Comparison of ENCODE assay signal across 8 cellular contexts in genomic region chr19:14475251-14476073, GRCh38. TPM values are rescaled to one million over a fixed set of nuclear protein-coding genes. Genes with fewer than 3 reads are reported as not detected.
DNase-seq lines count a peak whose midpoint lies in the region; FAIRE-seq and TF ChIP-seq lines count a peak whose summit lies in the region.

Gene PTGER1, minus strand, starts transcription at chr19:14475354. Its CDS starts 1,034 bp downstream, at chr19:14474320.

- H3K9ac ChIP-seq in neural progenitor cell: no peak within 1 kb of the TSS

- peaks cover 26% of the 10 kb centered on the region for H3K4me1 Mint-ChIP-seq in activated CD4-positive, alpha-beta T cell treated with anti-CD3 and anti-CD28 coated beads, Interleukin-2, amount 10 ng/mL, durations not matched to agents 24 days and 14 days
- H3K4me1 Mint-ChIP-seq in neural progenitor cell: peaks cover 19% of the 10 kb centered on the region

- H3K4me1 ChIP-seq in neural progenitor cell: peaks cover 23% of the 10 kb centered on the region

- H3K4me3 ChIP-seq in neural progenitor cell: peak within 1 kb of the TSS; percentile 10

- peaks cover 16% of the 10 kb centered on the region for H3K27me3 Mint-ChIP-seq in activated CD4-positive, alpha-beta T cell treated with anti-CD3 and anti-CD28 coated beads, Interleukin-2, amount 10 ng/mL, durations not matched to agents 24 days and 14 days
- H3K27me3 Mint-ChIP-seq in neural progenitor cell (ENCODE audit: insufficient read depth, low read depth): peaks cover 11% of the 10 kb centered on the region

- no peak within 1 kb of the TSS for H2AFZ ChIP-seq in neural progenitor cell (replicated peaks)

- peak; percentile 54 for TF ChIP-seq CTCF in neural progenitor cell (IDR thresholded peaks at IDR 0.05)

- peak within 1 kb of the TSS; percentile 65 for H3K4me2 ChIP-seq in neural progenitor cell

- H3K4me3 Mint-ChIP-seq in activated CD4-positive, alpha-beta T cell treated with anti-CD3 and anti-CD28 coated beads, Interleukin-2, amount 10 ng/mL, durations not matched to agents 24 days and 14 days: peak within 1 kb of the TSS; percentile 70
- peak within 1 kb of the TSS; percentile 57 for H3K4me3 Mint-ChIP-seq in neural progenitor cell

- DNase-seq in activated CD4-positive, alpha-beta T cell treated with anti-CD3 and anti-CD28 coated beads, Interleukin-2, amount 10 ng/mL, durations not matched to agents 24 days and 14 days: peak; percentile 79
- no peak for DNase-seq in activated CD4-positive, alpha-beta T cell treated with anti-CD3 and anti-CD28 coated beads for 4 hours
- DNase-seq in OCI-M1 (lab: John Stamatoyannopoulos, UW) (peak; percentile 33), ecto neural progenitor cell (ENCODE audit: low spot score) (peak; percentile 70), neural progenitor cell (ENCODE audit: low spot score) (peak; percentile 69), GF-D8 (lab: John Stamatoyannopoulos, UW) (no peak), frontal cortex (ENCODE audit: low spot score in 2 of 2) (no peak), NCI-H446 (lab: John Stamatoyannopoulos, UW) (no peak)

- no peaks in the 10 kb centered on the region for H3K9me3 Mint-ChIP-seq in activated CD4-positive, alpha-beta T cell treated with anti-CD3 and anti-CD28 coated beads, Interleukin-2, amount 10 ng/mL, durations not matched to agents 24 days and 14 days
- H3K9me3 Mint-ChIP-seq in neural progenitor cell: no peaks in the 10 kb centered on the region

- no peak within 1 kb of the TSS for H3K27ac ChIP-seq in neural progenitor cell

- H3F3A ChIP-seq in neural progenitor cell (ENCODE audit: low read depth): peaks cover 18% of the 10 kb centered on the region

- H3K27ac Mint-ChIP-seq in activated CD4-positive, alpha-beta T cell treated with anti-CD3 and anti-CD28 coated beads, Interleukin-2, amount 10 ng/mL, durations not matched to agents 24 days and 14 days: peak within 1 kb of the TSS; percentile 58
- peak within 1 kb of the TSS; percentile 37 for H3K27ac Mint-ChIP-seq in neural progenitor cell

- H4K20me1 ChIP-seq in neural progenitor cell (ENCODE audit: low read depth): peaks cover 22% of the 10 kb centered on the region

- intact Hi-C loops in activated CD4-positive, alpha-beta T cell treated with anti-CD3 and anti-CD28 coated beads, Interleukin-2, amount 10 ng/mL, durations not matched to agents 24 days and 14 days (cut with micrococcal nuclease): loop anchor here (10.0 kb wide), 1 partner anchor 591 kb away; no protein-coding TSS in a partner anchor

- no peak for FAIRE-seq in frontal cortex (lab: Jason Lieb, UNC)

- H3K36me3 Mint-ChIP-seq in activated CD4-positive, alpha-beta T cell treated with anti-CD3 and anti-CD28 coated beads, Interleukin-2, amount 10 ng/mL, durations not matched to agents 24 days and 14 days (ENCODE audit: low read depth): peaks cover 20% of the 10 kb centered on the region
- H3K36me3 Mint-ChIP-seq in neural progenitor cell: peaks cover 4% of the 10 kb centered on the region

- no peaks in the 10 kb centered on the region for H3K36me3 ChIP-seq in neural progenitor cell

- H3K9me3 ChIP-seq in neural progenitor cell (ENCODE audit: low read depth): no peaks in the 10 kb centered on the region

- peaks cover 4% of the 10 kb centered on the region for H3K27me3 ChIP-seq in neural progenitor cell

- no peaks in the 10 kb centered on the region for H3K79me2 ChIP-seq in neural progenitor cell (ENCODE audit: low read depth)

RNA-seq across cellular contexts. Expression of gene PTGER1, which starts in this region (rescaled TPM):
- 0.78 and 1.1 TPM in 2 replicates for total RNA-seq in activated CD4-positive, alpha-beta T cell treated with anti-CD3 and anti-CD28 coated beads, Interleukin-2, amount 10 ng/mL, durations not matched to agents 24 days and 14 days
- total RNA-seq in neural progenitor cell (ENCODE audit: low replicate concordance) (not detected in 2 replicates), frontal cortex (not detected)

Comparison
In these comparisons a context has a peak if more than half of its experiments do, and no peak if none do; other contexts are left out.
1. DNase-seq: peak in activated CD4-positive, alpha-beta T cell treated with anti-CD3 and anti-CD28 coated beads, Interleukin-2, amount 10 ng/mL, durations not matched to agents 24 days and 14 days (single experiment), OCI-M1 (single experiment) and ecto neural progenitor cell (single experiment); none in activated CD4-positive, alpha-beta T cell treated with anti-CD3 and anti-CD28 coated beads for 4 hours (0 of 2), GF-D8 (single experiment), frontal cortex (0 of 2) and NCI-H446 (0 of 2).
2. Peak in DNase-seq, H3K4me3 ChIP-seq and H3K4me2 ChIP-seq in neural progenitor cell; RNA of the gene not detected or under 1 TPM.